1 cellular context compared by ENCODE assay signal in genomic region chr16:84501077-84501735, GRCh38.
TF ChIP-seq lines count a peak whose summit lies in the region.

No MANE protein-coding gene starts in this region.

TF ChIP-seq in H1, 55 proteins besides CTCF, POLR2A, EP300 and RAD21 (continued from another document):
- TF ChIP-seq SIN3A (conservative IDR thresholded peaks at IDR 0.05 in 1 of 2, IDR thresholded peaks at IDR 0.05 in 1 of 2; ENCODE audit: low read depth in 1 of 2, low read length in 2 of 2) (no peak), SIRT6 (IDR thresholded peaks at IDR 0.05; ENCODE audit: low read length) (no peak), ZNF274 (IDR thresholded peaks at IDR 0.05; ENCODE audit: borderline replicate concordance, extremely low read depth, low read length) (no peak), POU5F1 (IDR thresholded peaks at IDR 0.05; ENCODE audit: low read depth, low read length) (no peak), SAP30 (IDR thresholded peaks at IDR 0.05; ENCODE audit: insufficient read depth, insufficient replicate concordance, low read length) (no peak)
